9 cellular contexts compared by ENCODE assay signal in the genomic region with DNA sequence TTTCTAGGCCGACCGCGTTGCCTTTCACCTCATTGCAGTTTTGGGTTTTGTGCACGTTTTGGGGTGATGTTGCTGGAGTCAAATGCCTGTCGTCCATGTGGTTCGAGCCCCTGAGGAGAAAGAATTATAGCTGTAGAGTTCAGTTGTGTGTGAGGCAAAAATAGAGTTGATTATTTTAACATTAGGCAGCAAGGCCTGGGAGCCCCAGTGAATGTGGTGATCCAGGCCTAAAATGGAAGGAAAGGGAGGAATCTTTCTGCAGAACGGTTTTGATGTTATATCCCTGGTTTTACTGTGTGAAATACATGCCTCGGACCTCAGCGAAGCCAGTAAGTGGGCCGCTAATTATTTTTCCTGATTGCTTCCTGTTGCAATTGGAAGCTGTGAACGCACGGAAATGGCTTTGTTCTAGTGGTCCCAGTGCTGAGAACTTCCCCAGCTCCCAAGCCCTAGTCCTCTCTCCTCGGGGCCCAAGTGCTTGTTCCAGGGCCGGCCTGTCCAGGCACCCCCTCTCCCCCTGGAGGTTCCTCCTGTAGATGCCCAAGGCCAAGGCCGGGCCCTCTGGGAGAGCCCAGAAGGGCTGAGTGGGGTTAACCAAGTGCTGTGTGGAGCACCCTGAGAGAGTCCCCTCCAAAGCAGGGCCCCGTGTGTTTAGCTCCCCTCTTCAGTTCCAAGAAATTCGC. TPM values are rescaled to one million over a fixed set of nuclear protein-coding genes. Genes with fewer than 3 reads are reported as not detected.
DNase-seq lines count a peak whose midpoint lies in the region; ATAC-seq, FAIRE-seq and TF ChIP-seq lines count a peak whose summit lies in the region.
"Had no signal": no experiment of that assay in that cellular context is flagged by ENCODE, and none has a peak within 500 bp of the region (broad histone marks: within the 10 kb centered on the region; RNA-seq: fewer than 3 reads in every experiment).

No MANE protein-coding gene starts in this region.

- no peak for TF ChIP-seq POLR2A in adrenal gland (IDR thresholded peaks at IDR 0.05)
- no peak for TF ChIP-seq POLR2A in HepG2 (IDR thresholded peaks at IDR 0.05; ENCODE audit: insufficient read depth in 1 of 2, low read depth in 2 of 2, low read length in 2 of 2)

- TF ChIP-seq RAD21 in HepG2 (CRISPR knock-in tag; IDR thresholded peaks at IDR 0.05) = no peak

- in situ Hi-C loops in HepG2 (cut with HindIII; ENCODE audit: extremely low pct_ligation_motif_present, low pct_unique_long_range_greater_than_20kb) = no loop called here

- peaks cover 21% of the 10 kb centered on the region for H3K4me1 Mint-ChIP-seq in activated naive CD4-positive, alpha-beta T cell treated with anti-CD3 and anti-CD28 coated beads for 36 hours (ENCODE audit: low read depth)

- no peaks in the 10 kb centered on the region for H3K36me3 ChIP-seq in adrenal gland (replicated peaks in 1 of 2)
- no peaks in the 10 kb centered on the region; a peak in 1 of 5 replicates for H3K36me3 ChIP-seq in HepG2 (replicated peaks in 1 of 2; ENCODE audit: control insufficient read depth in 1 of 2, insufficient read depth in 2 of 2, low read length in 2 of 2)
- no peaks in the 10 kb centered on the region for H3K36me3 ChIP-seq in upper lobe of right lung

- 22 to 32% (median 28%) methylated on average over 16 to 17 of the region's 17 CpGs for WGBS in adrenal gland, 4 donors
- WGBS in HepG2 (ENCODE audit: low lambda C conversion rate) = 0% methylated on average over 13 of the region's 17 CpGs

- no peak for TF ChIP-seq CTCF in adrenal gland (IDR thresholded peaks at IDR 0.05)
- TF ChIP-seq CTCF in HepG2 (CRISPR knock-in tag; IDR thresholded peaks at IDR 0.05) = no peak
- TF ChIP-seq CTCF in upper lobe of right lung (IDR thresholded peaks at IDR 0.05) = no peak

- H3K4me3 ChIP-seq in adrenal gland (peak overlapping the region in 1 of 4 donors; percentile 97), HepG2 (replicated peaks in 1 of 3; ENCODE audit: insufficient read depth in 1 of 3, low read depth in 2 of 3, low read length in 3 of 3) (peak overlapping the region; percentile 89 to 98 (median 95)), upper lobe of right lung (peak overlapping the region; percentile 68)

- ATAC-seq in activated naive CD4-positive, alpha-beta T cell treated with anti-CD3 and anti-CD28 coated beads, Interleukin-2, amount 50 U/mL, for 72 hours = no peak
- ATAC-seq in HepG2 (peak; percentile 11), upper lobe of right lung (peak; percentile 6), GM19395 (IDR thresholded peaks at IDR 0.05; ENCODE audit: unreplicated experiment) (no peak)

- H3K27ac Mint-ChIP-seq in activated naive CD4-positive, alpha-beta T cell treated with anti-CD3 and anti-CD28 coated beads for 36 hours = no peak overlapping the region
- H3K27ac Mint-ChIP-seq in activated naive CD4-positive, alpha-beta T cell treated with anti-CD3 and anti-CD28 coated beads, Interleukin-2, amount 50 U/mL, for 72 hours = no peak overlapping the region
- H3K27ac Mint-ChIP-seq: dendritic cell treated with granulocyte-macrophage colony-stimulating factor and Interleukin-4, amounts not matched to agents 40 ng/mL and 50 ng/mL, for 4 days had no signal

- H3K4me2 ChIP-seq in HepG2 (ENCODE audit: low read depth, low read length) = peak overlapping the region; percentile 86

- no peak for DNase-seq in activated naive CD4-positive, alpha-beta T cell treated with anti-CD3 and anti-CD28 coated beads for 36 hours
- DNase-seq in activated naive CD4-positive, alpha-beta T cell treated with anti-CD3 and anti-CD28 coated beads, Interleukin-2, amount 50 U/mL, for 72 hours (ENCODE audit: low spot score in 2 of 2) = no peak
- DNase-seq in adrenal gland (no peak), HepG2 (ENCODE audit: low spot score) (no peak), upper lobe of right lung (no peak), NCI-H2171 (lab: John Stamatoyannopoulos, UW) (no peak), SW480 (ENCODE audit: low spot score) (no peak)

- no peaks in the 10 kb centered on the region for H3K9me3 Mint-ChIP-seq in activated naive CD4-positive, alpha-beta T cell treated with anti-CD3 and anti-CD28 coated beads for 36 hours
- H3K9me3 Mint-ChIP-seq in activated naive CD4-positive, alpha-beta T cell treated with anti-CD3 and anti-CD28 coated beads, Interleukin-2, amount 50 U/mL, for 72 hours = no peaks in the 10 kb centered on the region
- H3K9me3 Mint-ChIP-seq: dendritic cell treated with granulocyte-macrophage colony-stimulating factor and Interleukin-4, amounts not matched to agents 40 ng/mL and 50 ng/mL, for 4 days had no signal

- H3K27me3 ChIP-seq in adrenal gland = no peaks in the 10 kb centered on the region
- no peaks in the 10 kb centered on the region; a peak in 1 of 5 replicates for H3K27me3 ChIP-seq in HepG2 (ENCODE audit: control insufficient read depth in 1 of 2, insufficient read depth in 2 of 2, low read length in 2 of 2)
- no peaks in the 10 kb centered on the region for H3K27me3 ChIP-seq in upper lobe of right lung

- H3K36me3 Mint-ChIP-seq in activated naive CD4-positive, alpha-beta T cell treated with anti-CD3 and anti-CD28 coated beads for 36 hours (ENCODE audit: low read depth) = peaks cover 4% of the 10 kb centered on the region
- H3K36me3 Mint-ChIP-seq in activated naive CD4-positive, alpha-beta T cell treated with anti-CD3 and anti-CD28 coated beads, Interleukin-2, amount 50 U/mL, for 72 hours = peaks cover 0 to 5% of the 10 kb centered on the region in 2 donors

- intact Hi-C loops in activated naive CD4-positive, alpha-beta T cell treated with anti-CD3 and anti-CD28 coated beads for 36 hours (cut with micrococcal nuclease) = no loop called here
- intact Hi-C loops in adrenal gland (cut with DNase I) (loop anchor here (5.0 kb wide), 2 partner anchors 58 to 73 kb away; no protein-coding TSS in a partner anchor), HepG2 (cut with micrococcal nuclease; ENCODE audit: unreplicated experiment) (loop anchor here (2.0 kb wide), 2 partner anchors 14 to 16 kb away; no protein-coding TSS in a partner anchor), upper lobe of right lung (cut with DNase I) (loop anchor here (10.0 kb wide), 1 partner anchor 70 kb away; no protein-coding TSS in a partner anchor)

- no peak overlapping the region for H2AFZ ChIP-seq in HepG2 (ENCODE audit: low read length)

- H3K9ac ChIP-seq in HepG2 (ENCODE audit: insufficient read depth, low read depth, low read length) = peak overlapping the region; percentile 96

- TF ChIP-seq EP300 in HepG2 (IDR thresholded peaks at IDR 0.05; ENCODE audit: low read depth in 2 of 2, low read length in 2 of 2) (no peak), HepG2 (CRISPR knock-in tag; IDR thresholded peaks at IDR 0.05; ENCODE audit: borderline replicate concordance) (no peak)

- peak overlapping the region; percentile 91 for H3K4me3 Mint-ChIP-seq in activated naive CD4-positive, alpha-beta T cell treated with anti-CD3 and anti-CD28 coated beads for 36 hours

- peaks cover 63% of the 10 kb centered on the region for H3K79me2 ChIP-seq in HepG2 (ENCODE audit: insufficient read depth, low read length)

- POLR2A ChIA-PET in HepG2 (lab: Yijun Ruan, JAX) = interaction anchor here (0.7 to 5.9 kb wide), 16 partner anchors 11 to 146 kb away, joined by 3 to 209 read pairs (median 8); partner anchors contain the start of genes C11orf24 and PPP6R3

- no peaks in the 10 kb centered on the region for H3K27me3 Mint-ChIP-seq in activated naive CD4-positive, alpha-beta T cell treated with anti-CD3 and anti-CD28 coated beads for 36 hours (ENCODE audit: low read depth)

- FAIRE-seq in HepG2 (lab: Jason Lieb, UNC) = no peak

- H4K20me1 ChIP-seq in HepG2 (ENCODE audit: insufficient read depth, low read length) = peaks cover 38% of the 10 kb centered on the region

- peaks cover 34 to 47% of the 10 kb centered on the region in 2 donors for H3K4me1 ChIP-seq in adrenal gland (replicated peaks in 1 of 2)
- peaks cover 67% of the 10 kb centered on the region for H3K4me1 ChIP-seq in HepG2 (ENCODE audit: insufficient read depth, low read length)
- H3K4me1 ChIP-seq in upper lobe of right lung = peaks cover 42% of the 10 kb centered on the region

- H3K27ac ChIP-seq in adrenal gland (peak overlapping the region in 4 of 5 donors; percentile 50 to 92 (median 83)), HepG2 (ENCODE audit: extremely low read length, insufficient read depth, low read length) (peak overlapping the region; percentile 91), upper lobe of right lung (peak overlapping the region; percentile 78)

- CTCF ChIA-PET in activated naive CD4-positive, alpha-beta T cell treated with anti-CD3 and anti-CD28 coated beads for 36 hours (lab: Charles Lee) = interaction anchor here (1.2 to 1.8 kb wide), 2 partner anchors 57 to 69 kb away, joined by 4 to 7 read pairs; no protein-coding TSS in a partner anchor
- CTCF ChIA-PET in HepG2 (lab: Yijun Ruan, JAX; ENCODE audit: low intra/inter-chr PET ratio, low total read pairs) = no interaction called here

- H3K9me3 ChIP-seq in adrenal gland (replicated peaks in 1 of 3) (no peaks in the 10 kb centered on the region), HepG2 (ENCODE audit: low read length) (no peaks in the 10 kb centered on the region), upper lobe of right lung (no peaks in the 10 kb centered on the region)

- BruUV-seq in HepG2 (replicated peaks; lab: Mats Ljungman, UMichigan) = TSS peak; percentile 95

RNA-seq across cellular contexts. Expression of gene LRP5, which starts 2.0 kb away (rescaled TPM):
- 10 to 100 TPM; 14.3 to 17.1 TPM for total RNA-seq in activated naive CD4-positive, alpha-beta T cell treated with anti-CD3 and anti-CD28 coated beads for 36 hours
- 10 to 100 TPM in 1 of 2 donors, 1 to 10 TPM in 1; 8.7 to 14.1 TPM for total RNA-seq in activated naive CD4-positive, alpha-beta T cell treated with anti-CD3 and anti-CD28 coated beads, Interleukin-2, amount 50 U/mL, for 72 hours
- total RNA-seq in adrenal gland = 100 to 1,000 TPM in 1 of 8 donors, 10 to 100 TPM in 7; 45.3 to 277 (median 75.8) TPM
- 100 to 1,000 TPM in 2 of 3 donors, 10 to 100 TPM in 1; 14.2 to 104 (median 104) TPM for polyA plus RNA-seq in adrenal gland
- 23.6 and 40.4 TPM in 2 replicates for total RNA-seq in HepG2 (2016; rRNA removed; fragmentation: Illumina TruSeq; extraction: Trizol)
- total RNA-seq in HepG2 (2016; cell fraction: cytosol; rRNA removed; fragmentation: Illumina TruSeq; extraction: Trizol; ENCODE audit: low read depth) = 19.7 and 22.6 TPM in 2 replicates
- 17.6 and 41.1 TPM in 2 replicates for total RNA-seq in HepG2 (2016; cell fraction: insoluble cytoplasmic fraction; rRNA removed; fragmentation: Illumina TruSeq; extraction: Trizol)
- 27.9 and 29.7 TPM in 2 replicates for total RNA-seq in HepG2 (2016; cell fraction: membrane; rRNA removed; fragmentation: Illumina TruSeq; extraction: Trizol)
- total RNA-seq in HepG2 (2016; cell fraction: nucleus; rRNA removed; fragmentation: Illumina TruSeq; extraction: Trizol) = 50.9 and 60.6 TPM in 2 replicates
- polyA plus RNA-seq in HepG2 (2011; rRNA removed) = 64.0 and 83.4 TPM in 2 replicates
- 37.9 and 59.3 TPM in 2 replicates for polyA plus RNA-seq in HepG2 (2011; cell fraction: cytosol; rRNA removed)
- 131 and 158 TPM in 2 replicates for polyA plus RNA-seq in HepG2 (2011; cell fraction: nucleus; rRNA removed)
- 80.7 and 119 TPM in 2 replicates for polyA plus RNA-seq in HepG2 (2012)
- 10.8 and 12.1 TPM in 2 replicates for polyA plus RNA-seq in HepG2 (2016; cell fraction: cytosol; fragmentation: Illumina TruSeq; extraction: Trizol; ENCODE audit: low read depth)
- 25.6 and 36.8 TPM in 2 replicates for polyA plus RNA-seq in HepG2 (2016; cell fraction: insoluble cytoplasmic fraction; fragmentation: Illumina TruSeq; extraction: Trizol; ENCODE audit: low read depth)
- 20.7 and 25.9 TPM in 2 replicates for polyA plus RNA-seq in HepG2 (2016; cell fraction: membrane; fragmentation: Illumina TruSeq; extraction: Trizol; ENCODE audit: low read depth)
- polyA plus RNA-seq in HepG2 (2016; cell fraction: nucleus; fragmentation: Illumina TruSeq; extraction: Trizol; ENCODE audit: insufficient read depth, low read depth) = 130 and 133 TPM in 2 replicates
- polyA minus RNA-seq in HepG2 (2011; rRNA and poly(A)+ RNA removed; ENCODE audit: low replicate concordance) = 49.7 and 219 TPM in 2 replicates
- polyA minus RNA-seq in HepG2 (2011; cell fraction: cytosol; rRNA and poly(A)+ RNA removed) = 75.4 and 75.5 TPM in 2 replicates
- polyA minus RNA-seq in HepG2 (2011; cell fraction: nucleus; rRNA and poly(A)+ RNA removed) = 58.3 and 59.0 TPM in 2 replicates
- 101 TPM for total RNA-seq in upper lobe of right lung

RNA-seq across cellular contexts. Expression of gene C11orf24, which starts 42.6 kb away (rescaled TPM):
- total RNA-seq in activated naive CD4-positive, alpha-beta T cell treated with anti-CD3 and anti-CD28 coated beads for 36 hours = 10 to 100 TPM; 28.5 to 29.5 TPM
- total RNA-seq in activated naive CD4-positive, alpha-beta T cell treated with anti-CD3 and anti-CD28 coated beads, Interleukin-2, amount 50 U/mL, for 72 hours = 10 to 100 TPM; 31.7 to 36.5 TPM
- 10 to 100 TPM; 18.7 to 41.2 (median 27.2) TPM for total RNA-seq in adrenal gland
- 10 to 100 TPM; 23.4 to 46.5 (median 27.3) TPM for polyA plus RNA-seq in adrenal gland
- 50.8 and 55.5 TPM in 2 replicates for total RNA-seq in HepG2 (2016; rRNA removed; fragmentation: Illumina TruSeq; extraction: Trizol)
- 110 and 141 TPM in 2 replicates for total RNA-seq in HepG2 (2016; cell fraction: cytosol; rRNA removed; fragmentation: Illumina TruSeq; extraction: Trizol; ENCODE audit: low read depth)
- total RNA-seq in HepG2 (2016; cell fraction: insoluble cytoplasmic fraction; rRNA removed; fragmentation: Illumina TruSeq; extraction: Trizol) = 53.9 and 57.2 TPM in 2 replicates
- 100.0 and 131 TPM in 2 replicates for total RNA-seq in HepG2 (2016; cell fraction: membrane; rRNA removed; fragmentation: Illumina TruSeq; extraction: Trizol)
- total RNA-seq in HepG2 (2016; cell fraction: nucleus; rRNA removed; fragmentation: Illumina TruSeq; extraction: Trizol) = 32.7 and 33.6 TPM in 2 replicates
- polyA plus RNA-seq in HepG2 (2011; rRNA removed) = 52.9 and 62.4 TPM in 2 replicates
- polyA plus RNA-seq in HepG2 (2011; cell fraction: cytosol; rRNA removed) = 58.4 and 70.2 TPM in 2 replicates
- polyA plus RNA-seq in HepG2 (2011; cell fraction: nucleus; rRNA removed) = 58.8 and 59.2 TPM in 2 replicates
- polyA plus RNA-seq in HepG2 (2012) = 50.8 and 63.8 TPM in 2 replicates
- 122 and 158 TPM in 2 replicates for polyA plus RNA-seq in HepG2 (2016; cell fraction: cytosol; fragmentation: Illumina TruSeq; extraction: Trizol; ENCODE audit: low read depth)
- polyA plus RNA-seq in HepG2 (2016; cell fraction: insoluble cytoplasmic fraction; fragmentation: Illumina TruSeq; extraction: Trizol; ENCODE audit: low read depth) = 61.2 and 70.0 TPM in 2 replicates
- polyA plus RNA-seq in HepG2 (2016; cell fraction: membrane; fragmentation: Illumina TruSeq; extraction: Trizol; ENCODE audit: low read depth) = 97.9 and 125 TPM in 2 replicates
- polyA plus RNA-seq in HepG2 (2016; cell fraction: nucleus; fragmentation: Illumina TruSeq; extraction: Trizol; ENCODE audit: insufficient read depth, low read depth) = 71.8 and 76.2 TPM in 2 replicates
- polyA minus RNA-seq in HepG2 (2011; rRNA and poly(A)+ RNA removed; ENCODE audit: low replicate concordance) = 53.9 and 60.5 TPM in 2 replicates
- polyA minus RNA-seq in HepG2 (2011; cell fraction: cytosol; rRNA and poly(A)+ RNA removed) = 26.4 and 31.4 TPM in 2 replicates
- polyA minus RNA-seq in HepG2 (2011; cell fraction: nucleus; rRNA and poly(A)+ RNA removed) = 19.3 and 23.5 TPM in 2 replicates
- total RNA-seq in upper lobe of right lung = 26.7 TPM

Comparison
In these comparisons a context has a peak if more than half of its experiments do, and no peak if none do; other contexts are left out.
1. ATAC-seq: peak in HepG2 (single experiment) and upper lobe of right lung (single experiment); none in activated naive CD4-positive, alpha-beta T cell treated with anti-CD3 and anti-CD28 coated beads, Interleukin-2, amount 50 U/mL, for 72 hours (0 of 2) and GM19395 (single experiment).
2. Peak in every context shown above with its lines, with median percentiles within 50 percentile points of each other: H3K27ac ChIP-seq.